ENCODE assay signal across 10 cellular contexts in genomic region chr9:38445154-38446043, GRCh38. TPM values are rescaled to one million over a fixed set of nuclear protein-coding genes. Genes with fewer than 3 reads are reported as not detected.
A peak's percentile ranks its signal among the peaks of the same experiment; 100 is the strongest.
DNase-seq lines count a peak whose midpoint lies in the region; ATAC-seq and TF ChIP-seq lines count a peak whose summit lies in the region.
"Had no signal": no experiment of that assay in that cellular context is flagged by ENCODE, and none has a peak within 500 bp of the region (broad histone marks: within the 10 kb centered on the region; RNA-seq: fewer than 3 reads in every experiment).

No MANE protein-coding gene starts in this region.

- no peaks in the 10 kb centered on the region for H3K27me3 ChIP-seq in Caco-2 (replicated peaks; ENCODE audit: control insufficient read depth, insufficient read depth, low read length)
- no peaks in the 10 kb centered on the region for H3K27me3 ChIP-seq in H7 (ENCODE audit: control insufficient read depth, insufficient read depth, low read length)

- CTCF ChIA-PET in Caco-2 (lab: Charles Lee): no interaction called here

- no peaks in the 10 kb centered on the region for H3K36me3 Mint-ChIP-seq in Caco-2 (ENCODE audit: insufficient read depth, unreplicated experiment)

- H3K4me3 Mint-ChIP-seq in Caco-2 (ENCODE audit: unreplicated experiment): no peak overlapping the region

- H3K9me3 ChIP-seq in Caco-2: peaks cover 3% of the 10 kb centered on the region; the same call in 1 of the 2 replicates

- peak; percentile 97 for ATAC-seq in GM19395 (IDR thresholded peaks at IDR 0.05; ENCODE audit: unreplicated experiment)
- peak; percentile 95 for ATAC-seq in HG02943 (IDR thresholded peaks at IDR 0.05; ENCODE audit: low read depth, unreplicated experiment)

- no peak overlapping the region for H3K27ac Mint-ChIP-seq in Caco-2 (ENCODE audit: unreplicated experiment)

- intact Hi-C loops in Caco-2 (cut with micrococcal nuclease; ENCODE audit: unreplicated experiment): loop anchor here (10.0 kb wide), 2 partner anchors 49 to 51 kb away; partner anchors contain the start of gene ALDH1B1

- BruUV-seq in Caco-2 (replicated peaks; lab: Mats Ljungman, UMichigan): no TSS peak

- H3K4me3 ChIP-seq in GM12864 (ENCODE audit: low read depth, low read length) (no peak overlapping the region), Caco-2 (ENCODE audit: low read depth, low read length) (no peak overlapping the region), H7 (ENCODE audit: insufficient read depth, low read depth, low read length) (no peak overlapping the region)
- H3K4me3 ChIP-seq: cardiac muscle cell, left ventricle myocardium inferior had no signal

- H3K4me1 Mint-ChIP-seq in Caco-2 (ENCODE audit: low read depth, unreplicated experiment): peaks cover 17% of the 10 kb centered on the region

- peaks cover 17% of the 10 kb centered on the region for H3K4me1 ChIP-seq in Caco-2
- H3K4me1 ChIP-seq: left ventricle myocardium inferior had no signal

- TF ChIP-seq CTCF in GM12864 (IDR thresholded peaks at IDR 0.05; ENCODE audit: low read depth, low read length, missing control alignments) (peak; percentile 21), Caco-2 (IDR thresholded peaks at IDR 0.05; ENCODE audit: insufficient read depth in 1 of 2, low read depth in 1 of 2, low read length in 1 of 2, severe bottlenecking in 1 of 2, unreplicated experiment in 1 of 2) (no peak)

- H3K27me3 Mint-ChIP-seq in Caco-2 (ENCODE audit: insufficient read depth, unreplicated experiment): no peaks in the 10 kb centered on the region

- POLR2A ChIA-PET in Caco-2 (lab: Charles Lee): no interaction called here

- no peaks in the 10 kb centered on the region for H3K36me3 ChIP-seq in Caco-2 (ENCODE audit: control insufficient read depth, insufficient read depth, low read length)
- H3K36me3 ChIP-seq in H7 (replicated peaks; ENCODE audit: control insufficient read depth, insufficient read depth, low read length): no peaks in the 10 kb centered on the region
- H3K36me3 ChIP-seq: cardiac muscle cell, left ventricle myocardium inferior had no signal

- DNase-seq in GM12864 (ENCODE audit: low read depth) (no peak), MV-4-11 (lab: John Stamatoyannopoulos, UW) (peak; percentile 18), Caco-2 (no peak), H7 (no peak), NCI-H524 (lab: John Stamatoyannopoulos, UW) (no peak)
- no peak for DNase-seq in activated CD4-positive, alpha-beta T cell treated with anti-CD3 and anti-CD28 coated beads, Interleukin-2, amount 50 U/mL, for 4 hours
- DNase-seq: left ventricle myocardium inferior had no signal

- peaks cover under 1% of the 10 kb centered on the region for H3K9me3 Mint-ChIP-seq in Caco-2 (ENCODE audit: unreplicated experiment)

RNA-seq across cellular contexts. Expression of gene IGFBPL1, which starts 21.1 kb away (rescaled TPM):
- 1.3 and 1.6 TPM in 2 replicates for total RNA-seq in Caco-2 (2022)
- 86.4 and 92.1 TPM in 2 replicates for total RNA-seq in H7 (2014; rRNA removed; shearing (Covaris generic))
- total RNA-seq: left ventricle myocardium inferior had no signal

RNA-seq across cellular contexts. Expression of gene ALDH1B1, which starts 52.9 kb away (rescaled TPM):
- 35.7 and 38.3 TPM in 2 replicates for total RNA-seq in Caco-2 (2022)
- 35.8 and 37.3 TPM in 2 replicates for total RNA-seq in H7 (2014; rRNA removed; shearing (Covaris generic))

Comparison
In these comparisons a context has a peak if more than half of its experiments do, and no peak if none do; other contexts are left out.
1. RNA of gene IGFBPL1, which starts 21.1 kb away (total RNA-seq): 86.4 to 92.1 TPM in H7; 1.3 to 1.6 TPM in Caco-2; every median in the first group is over 10 times any median in the second.